Comparison of ENCODE assay signal across 18 cellular contexts in the genomic region with DNA sequence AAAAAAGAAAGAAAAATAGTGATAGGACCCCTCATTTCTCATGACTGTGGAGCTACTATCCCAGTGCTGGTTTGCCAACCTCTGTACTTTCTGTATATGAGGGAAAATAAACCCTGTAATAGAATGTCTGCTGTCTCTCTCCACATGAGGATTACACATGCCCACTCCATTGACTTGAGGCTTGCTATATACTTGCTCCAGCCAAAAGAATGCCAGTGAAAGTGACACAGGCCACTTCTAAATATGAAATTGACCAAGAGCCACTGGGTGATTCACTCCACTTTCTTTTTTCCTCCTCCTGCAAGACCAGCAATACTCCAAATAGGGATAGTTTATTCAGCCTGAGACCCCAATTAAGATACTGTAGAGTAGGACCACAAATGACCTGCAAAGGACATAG. TPM values are rescaled to one million over a fixed set of nuclear protein-coding genes. Genes with fewer than 3 reads are reported as not detected.
DNase-seq lines count a peak whose midpoint lies in the region; ATAC-seq and TF ChIP-seq lines count a peak whose summit lies in the region.
"Had no signal": no experiment of that assay in that cellular context is flagged by ENCODE, and none has a peak within 500 bp of the region (broad histone marks: within the 10 kb centered on the region; RNA-seq: fewer than 3 reads in every experiment).

No MANE protein-coding gene starts in this region.

- H3K9ac ChIP-seq in adipocyte (ENCODE audit: low read length) (peak overlapping the region; percentile 3), neural progenitor cell (no peak overlapping the region)
- H3K9ac ChIP-seq: BLaER1 treated with 17β-estradiol and CSF1 and Interleukin-3, amounts not matched to agents 10 nM and 100 nM had no signal

- H3K9me3 Mint-ChIP-seq in neural crest cell (no peaks in the 10 kb centered on the region), neural progenitor cell (no peaks in the 10 kb centered on the region)
- H3K9me3 Mint-ChIP-seq: CD14-positive monocyte; CD4-positive, alpha-beta T cell; CD8-positive, alpha-beta memory T cell had no signal

- H3K4me3 ChIP-seq in adipocyte (ENCODE audit: low read length) (no peak overlapping the region), neural progenitor cell (no peak overlapping the region)
- H3K4me3 ChIP-seq: BLaER1 treated with 17β-estradiol and CSF1 and Interleukin-3, amounts not matched to agents 10 nM and 100 nM; HAP-1 had no signal

- H4K20me1 ChIP-seq in neural progenitor cell (ENCODE audit: low read depth), result peaks cover 12% of the 10 kb centered on the region
- H4K20me1 ChIP-seq: BLaER1 treated with 17β-estradiol and CSF1 and Interleukin-3, amounts not matched to agents 10 nM and 100 nM had no signal

- H3K4me1 ChIP-seq in adipocyte (ENCODE audit: control insufficient read depth, insufficient read depth, low read length) (peaks cover 37% of the 10 kb centered on the region), neural progenitor cell (no peaks in the 10 kb centered on the region)
- H3K4me1 ChIP-seq: BE2C, HAP-1 had no signal

- H3K36me3 Mint-ChIP-seq in neural crest cell (ENCODE audit: low read depth), result peaks cover 3% of the 10 kb centered on the region
- peaks cover 9% of the 10 kb centered on the region for H3K36me3 Mint-ChIP-seq in neural progenitor cell
- H3K36me3 Mint-ChIP-seq: CD14-positive monocyte had no signal

- H3K27ac Mint-ChIP-seq in neural crest cell (ENCODE audit: unreplicated experiment), result no peak overlapping the region
- no peak overlapping the region for H3K27ac Mint-ChIP-seq in neural progenitor cell
- H3K27ac Mint-ChIP-seq: CD14-positive monocyte; CD4-positive, alpha-beta T cell; CD8-positive, alpha-beta memory T cell had no signal

- H3K27me3 ChIP-seq in adipocyte (replicated peaks; ENCODE audit: control insufficient read depth, insufficient read depth, low read length), result no peaks in the 10 kb centered on the region
- H3K27me3 ChIP-seq in neural progenitor cell, result no peaks in the 10 kb centered on the region
- H3K27me3 ChIP-seq: BE2C; BLaER1 treated with 17β-estradiol and CSF1 and Interleukin-3, amounts not matched to agents 10 nM and 100 nM had no signal

- POLR2A ChIA-PET in RWPE1 (lab: Yijun Ruan, JAX; ENCODE audit: low non-redundant PET), result no interaction called here

- no peak overlapping the region for H3K4me2 ChIP-seq in neural progenitor cell
- H3K4me2 ChIP-seq: BLaER1 treated with 17β-estradiol and CSF1 and Interleukin-3, amounts not matched to agents 10 nM and 100 nM had no signal

- ATAC-seq in HG02970 (IDR thresholded peaks at IDR 0.05; ENCODE audit: low FRiP score, unreplicated experiment), result no peak

- H3K79me2 ChIP-seq in neural progenitor cell (ENCODE audit: low read depth), result peaks cover 3% of the 10 kb centered on the region

- H3K4me1 Mint-ChIP-seq in neural crest cell (peaks cover 9% of the 10 kb centered on the region), neural progenitor cell (peaks cover 6% of the 10 kb centered on the region)
- H3K4me1 Mint-ChIP-seq: CD14-positive monocyte had no signal

- H3K36me3 ChIP-seq in adipocyte (ENCODE audit: control insufficient read depth, insufficient read depth, low read length, severe bottlenecking), result no peaks in the 10 kb centered on the region
- no peaks in the 10 kb centered on the region for H3K36me3 ChIP-seq in neural progenitor cell
- H3K36me3 ChIP-seq: BE2C, HAP-1 had no signal

- H3K27me3 Mint-ChIP-seq in neural crest cell (ENCODE audit: low read depth) (no peaks in the 10 kb centered on the region), neural progenitor cell (ENCODE audit: insufficient read depth, low read depth) (no peaks in the 10 kb centered on the region)
- H3K27me3 Mint-ChIP-seq: CD4-positive, alpha-beta T cell had no signal

- H3K4me3 Mint-ChIP-seq in neural crest cell (peak overlapping the region; percentile 44), neural progenitor cell (no peak overlapping the region)
- H3K4me3 Mint-ChIP-seq: CD14-positive monocyte; CD4-positive, alpha-beta T cell; CD8-positive, alpha-beta memory T cell had no signal

- H2AFZ ChIP-seq in neural progenitor cell (replicated peaks), result no peak overlapping the region

- no peaks in the 10 kb centered on the region for H3K9me3 ChIP-seq in adipocyte (ENCODE audit: control insufficient read depth, low read length)
- no peaks in the 10 kb centered on the region for H3K9me3 ChIP-seq in neural progenitor cell (ENCODE audit: low read depth)
- H3K9me3 ChIP-seq: BE2C; BLaER1 treated with 17β-estradiol and CSF1 and Interleukin-3, amounts not matched to agents 10 nM and 100 nM; HAP-1 had no signal

- CTCF ChIA-PET in RWPE1 (lab: Yijun Ruan, JAX), result no interaction called here

- H3K27ac ChIP-seq in RWPE1, result no peak overlapping the region
- H3K27ac ChIP-seq in neural progenitor cell, result no peak overlapping the region
- H3K27ac ChIP-seq: BLaER1 treated with 17β-estradiol and CSF1 and Interleukin-3, amounts not matched to agents 10 nM and 100 nM had no signal

- no peaks in the 10 kb centered on the region for H3F3A ChIP-seq in neural progenitor cell (ENCODE audit: low read depth)

- DNase-seq in EH (ENCODE audit: low read depth), result peak; percentile 10
- DNase-seq in adipocyte (ENCODE audit: low read depth), result no peak
- no peak for DNase-seq in neural crest cell (ENCODE audit: low read depth, low spot score)
- no peak for DNase-seq in RWPE1 (ENCODE audit: low spot score)
- no peak for DNase-seq in activated naive CD4-positive, alpha-beta T cell treated with anti-CD3 and anti-CD28 coated beads, Interleukin-2, amount 50 U/mL, for 16 hours
- DNase-seq in neural progenitor cell (ENCODE audit: low spot score), result no peak
- DNase-seq: AML-193; BE2C; CD4-positive, alpha-beta T cell; CD8-positive, alpha-beta memory T cell; DMS 273 treated with DMSO at 0.1 percent for 48 hours; DMS79; GOT3 had no signal

- TF ChIP-seq CTCF in neural crest cell (conservative IDR thresholded peaks at IDR 0.05), result no peak
- no peak for TF ChIP-seq CTCF in RWPE1 (conservative IDR thresholded peaks at IDR 0.05; ENCODE audit: low read depth)
- no peak for TF ChIP-seq CTCF in neural progenitor cell (IDR thresholded peaks at IDR 0.05)

RNA-seq across cellular contexts. Expression of a gene that starts 6.2 kb away (rescaled TPM):
- total RNA-seq in neural crest cell (9.4 and 9.8 TPM in 2 replicates), neural progenitor cell (ENCODE audit: low replicate concordance) (6.7 and 9.5 TPM in 2 replicates)

RNA-seq across cellular contexts. Expression of a gene that starts 6.9 kb away (rescaled TPM):
- total RNA-seq in neural crest cell, result 34.2 and 35.3 TPM in 2 replicates
- 12.0 and 22.4 TPM in 2 replicates for total RNA-seq in neural progenitor cell (ENCODE audit: low replicate concordance)

RNA-seq across cellular contexts. Expression of a gene that starts 15.2 kb away (rescaled TPM):
- total RNA-seq in neural crest cell, result 33.1 and 37.6 TPM in 2 replicates
- 8.2 and 17.7 TPM in 2 replicates for total RNA-seq in neural progenitor cell (ENCODE audit: low replicate concordance)

RNA-seq across cellular contexts. Expression of a gene that starts 33.8 kb away (rescaled TPM):
- total RNA-seq in neural crest cell, result 21.7 and 23.7 TPM in 2 replicates
- total RNA-seq in neural progenitor cell (ENCODE audit: low replicate concordance), result 16.3 and 22.5 TPM in 2 replicates

RNA-seq across cellular contexts. Expression of a gene that starts 39.2 kb away (rescaled TPM):
- total RNA-seq in neural crest cell (0.30 and 0.54 TPM in 2 replicates), neural progenitor cell (ENCODE audit: low replicate concordance) (2.3 and 10.9 TPM in 2 replicates)
- total RNA-seq: A673 had no signal
